9 cellular contexts compared by ENCODE assay signal in the genomic region with DNA sequence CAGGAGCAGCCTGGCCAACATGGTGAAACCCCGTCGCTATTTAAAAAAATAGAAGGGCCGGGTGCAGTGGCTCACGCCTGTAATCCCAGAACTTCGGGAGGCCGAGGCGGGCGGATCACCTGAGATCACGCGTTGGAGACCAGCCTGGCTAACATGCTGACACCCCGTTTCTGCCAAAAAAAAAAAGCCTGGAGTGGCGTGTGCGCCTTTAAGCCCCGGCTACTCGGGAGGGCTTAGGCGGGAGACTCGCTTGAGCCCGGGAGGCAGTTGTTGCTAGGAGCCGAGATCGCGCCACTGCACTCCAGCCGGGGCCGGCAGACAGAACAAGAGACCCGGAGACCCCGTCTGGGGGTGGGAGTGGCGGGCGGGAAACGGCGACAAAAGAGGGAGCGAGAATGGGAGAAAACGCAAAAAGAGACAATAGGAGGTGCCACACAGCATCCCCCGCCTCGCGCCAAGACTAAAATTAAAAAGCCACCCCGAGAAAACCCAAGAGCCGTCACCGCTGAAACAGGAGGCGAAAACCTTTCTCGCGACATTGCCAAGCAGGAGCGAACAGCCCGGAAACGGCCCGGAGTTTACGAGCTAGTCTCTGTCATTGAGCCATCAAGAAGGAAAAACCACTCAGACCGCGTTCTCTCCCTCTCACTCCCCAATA. TPM values are rescaled to one million over a fixed set of nuclear protein-coding genes. Genes with fewer than 3 reads are reported as not detected.
DNase-seq lines count a peak whose midpoint lies in the region; ATAC-seq and TF ChIP-seq lines count a peak whose summit lies in the region.
"Not testable (repeated sequence)": the region's sequence is repeated elsewhere in the genome, so short reads cannot be mapped to it uniquely, and the experiment has no call there.
"Had no signal": no experiment of that assay in that cellular context is flagged by ENCODE, and none has a peak within 500 bp of the region (broad histone marks: within the 10 kb centered on the region; RNA-seq: fewer than 3 reads in every experiment).

No MANE protein-coding gene starts in this region.

- H3K36me3 Mint-ChIP-seq in activated CD4-positive, alpha-beta memory T cell treated with anti-CD3 and anti-CD28 coated beads, Interleukin-2, amount 10 ng/mL, durations not matched to agents 7 days and 5 days (ENCODE audit: low read depth), result not testable (repeated sequence)

- no CpG with 5 or more reads among the region's 47 CpGs for WGBS in trophoblast cell (ENCODE audit: extremely low coverage, insufficient coverage, insufficient read length)

- H3K27ac ChIP-seq in DOHH2 (ENCODE audit: low read depth, low read length), result peak overlapping the region; percentile 70
- H3K27ac ChIP-seq in iPS-18a (ENCODE audit: low read length), result not testable (repeated sequence)
- peak overlapping the region; percentile 70 for H3K27ac ChIP-seq in trophoblast cell (ENCODE audit: low read depth, low read length)

- H3K27ac Mint-ChIP-seq in activated CD4-positive, alpha-beta memory T cell treated with anti-CD3 and anti-CD28 coated beads, Interleukin-2, amount 10 ng/mL, durations not matched to agents 7 days and 5 days, result peak overlapping the region; percentile 90
- H3K27ac Mint-ChIP-seq in stimulated activated naive CD8-positive, alpha-beta T cell treated with anti-CD3 and anti-CD28 coated beads, Interleukin-15, amount 100 ng/mL, for 72 hours, result peak overlapping the region in 1 of 2 donors; percentile 100

- H3K23ac ChIP-seq in trophoblast cell (ENCODE audit: low read length), result not testable (repeated sequence)

- H3F3A ChIP-seq in DOHH2 (ENCODE audit: control insufficient read depth, insufficient read depth), result not testable (repeated sequence)

- not testable (repeated sequence) for H3K79me1 ChIP-seq in trophoblast cell (ENCODE audit: low read length)

- H4K12ac ChIP-seq in trophoblast cell (ENCODE audit: low read depth, low read length), result not testable (repeated sequence)

- H3K4me2 ChIP-seq in DOHH2 (ENCODE audit: low read length) (peak overlapping the region; percentile 58), trophoblast cell (ENCODE audit: low read length) (peak overlapping the region; percentile 52)

- POLR2A ChIA-PET in activated CD4-positive, alpha-beta memory T cell treated with anti-CD3 and anti-CD28 coated beads, Interleukin-2, amount 10 ng/mL, durations not matched to agents 7 days and 5 days (lab: Charles Lee), result not testable (repeated sequence)

- H3K4me1 ChIP-seq in DOHH2 (ENCODE audit: control insufficient read depth, low read length); iPS-18a (ENCODE audit: control insufficient read depth, low read depth, low read length); trophoblast cell (ENCODE audit: control insufficient read depth in 1 of 2, insufficient read depth in 2 of 2, low read length in 2 of 2): not testable (repeated sequence)

- not testable (repeated sequence) for H3K27me3 Mint-ChIP-seq in activated CD4-positive, alpha-beta memory T cell treated with anti-CD3 and anti-CD28 coated beads, Interleukin-2, amount 10 ng/mL, durations not matched to agents 7 days and 5 days; stimulated activated naive CD8-positive, alpha-beta T cell treated with anti-CD3 and anti-CD28 coated beads, Interleukin-15, amount 100 ng/mL, for 72 hours

- H3K14ac ChIP-seq in trophoblast cell (ENCODE audit: low read length), result not testable (repeated sequence)

- H3K4me1 Mint-ChIP-seq in activated CD4-positive, alpha-beta memory T cell treated with anti-CD3 and anti-CD28 coated beads, Interleukin-2, amount 10 ng/mL, durations not matched to agents 7 days and 5 days; stimulated activated naive CD8-positive, alpha-beta T cell treated with anti-CD3 and anti-CD28 coated beads, Interleukin-15, amount 100 ng/mL, for 72 hours: not testable (repeated sequence)

- CTCF ChIA-PET in activated CD4-positive, alpha-beta memory T cell treated with anti-CD3 and anti-CD28 coated beads, Interleukin-2, amount 10 ng/mL, durations not matched to agents 7 days and 5 days (lab: Charles Lee), result not testable (repeated sequence)

- not testable (repeated sequence) for H2BK12ac ChIP-seq in trophoblast cell (ENCODE audit: low read length)

- H3K36me3 ChIP-seq in DOHH2 (ENCODE audit: control insufficient read depth, low read length); iPS-18a (ENCODE audit: control insufficient read depth, low read depth, low read length); trophoblast cell (ENCODE audit: control insufficient read depth in 1 of 2, insufficient read depth in 2 of 2, low read length in 2 of 2): not testable (repeated sequence)

- not testable (repeated sequence) for H3K27me3 ChIP-seq in DOHH2 (ENCODE audit: control insufficient read depth, low read length); iPS-18a (ENCODE audit: control insufficient read depth, insufficient read depth, low read length); trophoblast cell (ENCODE audit: insufficient read depth, low read length)

- not testable (repeated sequence) for H2AFZ ChIP-seq in trophoblast cell (ENCODE audit: insufficient read depth, low read length, poor library complexity)

- peak overlapping the region; percentile 82 for H2BK5ac ChIP-seq in trophoblast cell (ENCODE audit: low read depth, low read length, poor library complexity)

- peak; percentile 11 for ATAC-seq in HG02571 (IDR thresholded peaks at IDR 0.05; ENCODE audit: unreplicated experiment)
- ATAC-seq in stimulated activated naive CD8-positive, alpha-beta T cell treated with anti-CD3 and anti-CD28 coated beads, Interleukin-15, amount 100 ng/mL, for 72 hours, result peak; percentile 49

- H3K9me3 Mint-ChIP-seq in activated CD4-positive, alpha-beta memory T cell treated with anti-CD3 and anti-CD28 coated beads, Interleukin-2, amount 10 ng/mL, durations not matched to agents 7 days and 5 days; stimulated activated naive CD8-positive, alpha-beta T cell treated with anti-CD3 and anti-CD28 coated beads, Interleukin-15, amount 100 ng/mL, for 72 hours: not testable (repeated sequence)

- peak overlapping the region; percentile 52 for H3K9ac ChIP-seq in iPS-18a (ENCODE audit: low read length)
- not testable (repeated sequence) for H3K9ac ChIP-seq in trophoblast cell (ENCODE audit: low read length)

- not testable (repeated sequence) for TF ChIP-seq CTCF in DOHH2 (IDR thresholded peaks at IDR 0.05; ENCODE audit: low read depth, low read length, poor library complexity, severe bottlenecking)

- H4K8ac ChIP-seq in trophoblast cell (ENCODE audit: low read depth, low read length), result peak overlapping the region; percentile 54

- not testable (repeated sequence) for H2BK120ac ChIP-seq in trophoblast cell (ENCODE audit: insufficient read depth, low read length, poor library complexity)

- not testable (repeated sequence) for H3K18ac ChIP-seq in trophoblast cell (ENCODE audit: low read length)

- not testable (repeated sequence) for H4K20me1 ChIP-seq in DOHH2 (ENCODE audit: control insufficient read depth, insufficient read depth, low read depth, low read length)

- H2AK5ac ChIP-seq in trophoblast cell (ENCODE audit: low read length), result not testable (repeated sequence)

- H3K4ac ChIP-seq in trophoblast cell (ENCODE audit: low read depth, low read length), result not testable (repeated sequence)

- H3K79me2 ChIP-seq in DOHH2 (ENCODE audit: control insufficient read depth, low read length); trophoblast cell (ENCODE audit: control insufficient read depth, insufficient read depth, low read length, poor library complexity): not testable (repeated sequence)

- not testable (repeated sequence) for H4K91ac ChIP-seq in trophoblast cell (ENCODE audit: low read depth, low read length)

- H3K9me3 ChIP-seq in DOHH2 (ENCODE audit: control insufficient read depth, insufficient read depth, low read length); iPS-18a (ENCODE audit: control insufficient read depth, low read depth, low read length); trophoblast cell (ENCODE audit: insufficient read depth, low read depth, low read length): not testable (repeated sequence)

- peak overlapping the region; percentile 68 for H3K4me3 Mint-ChIP-seq in activated CD4-positive, alpha-beta memory T cell treated with anti-CD3 and anti-CD28 coated beads, Interleukin-2, amount 10 ng/mL, durations not matched to agents 7 days and 5 days
- H3K4me3 Mint-ChIP-seq in stimulated activated naive CD8-positive, alpha-beta T cell treated with anti-CD3 and anti-CD28 coated beads, Interleukin-15, amount 100 ng/mL, for 72 hours, result peak overlapping the region; percentile 50 to 78

- not testable (repeated sequence) for H3K9me2 ChIP-seq in DOHH2 (replicated peaks; ENCODE audit: control insufficient read depth, low read length)

- DNase-seq in NCI-H226 (peak; percentile 96), cerebellar cortex (ENCODE audit: low spot score) (peak; percentile 88), trophoblast cell (peak in 1 of 2 donors; percentile 0)
- DNase-seq in activated CD4-positive, alpha-beta memory T cell treated with anti-CD3 and anti-CD28 coated beads, Interleukin-2, amount 10 ng/mL, durations not matched to agents 7 days and 5 days, result peak; percentile 79
- peak; percentile 93 to 94 for DNase-seq in stimulated activated naive CD8-positive, alpha-beta T cell treated with anti-CD3 and anti-CD28 coated beads, Interleukin-15, amount 100 ng/mL, for 72 hours

- peak overlapping the region; percentile 49 for H3K4me3 ChIP-seq in DOHH2 (ENCODE audit: low read length)
- not testable (repeated sequence) for H3K4me3 ChIP-seq in iPS-18a (ENCODE audit: low read length); trophoblast cell (ENCODE audit: low read depth, low read length)

RNA-seq across cellular contexts. Expression of gene GRAPL, which starts 15.5 kb away (rescaled TPM):
- total RNA-seq in activated CD4-positive, alpha-beta memory T cell treated with anti-CD3 and anti-CD28 coated beads, Interleukin-2, amount 10 ng/mL, durations not matched to agents 7 days and 5 days, result 10 to 100 TPM in 1 of 2 experiments, 1 to 10 TPM in 1; 9.2 to 10.1 TPM
- 0.60 and 0.67 TPM in 2 replicates for polyA plus RNA-seq in trophoblast cell (2013)
- total RNA-seq: Daoy had no signal
